Comparison of ENCODE assay signal across 17 cellular contexts in genomic region chr1:220410681-220411080, GRCh38.
DNase-seq lines count a peak whose midpoint lies in the region; ATAC-seq and TF ChIP-seq lines count a peak whose summit lies in the region.
"Had no signal": no experiment of that assay in that cellular context is flagged by ENCODE, and none has a peak within 500 bp of the region (broad histone marks: within the 10 kb centered on the region; RNA-seq: fewer than 3 reads in every experiment).

No MANE protein-coding gene starts in this region.

- H3K27ac ChIP-seq in SK-N-MC: no peak overlapping the region
- H3K27ac ChIP-seq: body of pancreas, tibial nerve had no signal

- peak overlapping the region; percentile 52; the same call in 1 of the 2 replicates for H3K4me3 ChIP-seq in SK-N-MC
- H3K4me3 ChIP-seq in fibroblast of villous mesenchyme (ENCODE audit: low read depth, low read length): no peak overlapping the region
- H3K4me3 ChIP-seq: body of pancreas, HAP-1, tibial nerve had no signal

- no peak for ATAC-seq in GM18505 (IDR thresholded peaks at IDR 0.05; ENCODE audit: unreplicated experiment)
- ATAC-seq: body of pancreas, left cardiac atrium had no signal

- no peak overlapping the region for H3K9ac ChIP-seq in SK-N-MC (ENCODE audit: insufficient read length)

- no peak for TF ChIP-seq CTCF in fibroblast of villous mesenchyme (IDR thresholded peaks at IDR 0.05; ENCODE audit: insufficient read depth, low read depth, low read length)

- no peaks in the 10 kb centered on the region for H3K9me3 ChIP-seq in SK-N-MC (ENCODE audit: low read depth, low read length)
- H3K9me3 ChIP-seq: body of pancreas, HAP-1, tibial nerve had no signal

- no peak for TF ChIP-seq POLR2A in GM18505 (IDR thresholded peaks at IDR 0.05; ENCODE audit: borderline replicate concordance, extremely low read depth, insufficient read depth, insufficient read length)

- DNase-seq in HCEC 1CT (peak; percentile 9), SK-N-MC (ENCODE audit: low read depth, low spot score) (peak; percentile 74), fibroblast of villous mesenchyme (ENCODE audit: low read depth) (peak; percentile 77), smooth muscle cell of the brain vasculature (ENCODE audit: low read depth, low spot score) (peak; percentile 2), T-helper 1 cell (no peak)
- no peak for DNase-seq in stimulated activated naive CD4-positive, alpha-beta T cell (lab: John Stamatoyannopoulos, UW)
- DNase-seq: activated CD4-positive, alpha-beta T cell treated with anti-CD3 and anti-CD28 coated beads for 1 hour; body of pancreas; cortex of kidney; left cardiac atrium; NCI-H1694; NCI-H748 treated with DMSO at 0.1 percent for 48 hours; occipital lobe; stimulated activated naive CD4-positive, alpha-beta T cell treated with Interleukin-2 at 50 U/mL for 16 hours had no signal

- no peaks in the 10 kb centered on the region for H3K36me3 ChIP-seq in SK-N-MC (ENCODE audit: insufficient read depth, low read length)
- H3K36me3 ChIP-seq: HAP-1, tibial nerve had no signal

Comparison
In these comparisons a context has a peak if more than half of its experiments do, and no peak if none do; other contexts are left out.
1. DNase-seq: peak in HCEC 1CT (single experiment), SK-N-MC (single experiment), fibroblast of villous mesenchyme (single experiment) and smooth muscle cell of the brain vasculature (single experiment); none in stimulated activated naive CD4-positive, alpha-beta T cell (0 of 6) and T-helper 1 cell (0 of 5).